38 cellular contexts compared by ENCODE assay signal in genomic region chrX:117871796-117872195, GRCh38.
"Had no signal": no experiment of that assay in that cellular context is flagged by ENCODE, and none has a peak within 500 bp of the region (broad histone marks: within the 10 kb centered on the region; RNA-seq: fewer than 3 reads in every experiment).

No MANE protein-coding gene starts in this region.

- H3K4me1 Mint-ChIP-seq: activated naive CD4-positive, alpha-beta T cell treated with anti-CD3 and anti-CD28 coated beads, Interleukin-2, amount 10 ng/mL, durations not matched to agents 7 days and 5 days; activated naive CD4-positive, alpha-beta T cell treated with anti-CD3 and anti-CD28 coated beads, Interleukin-2, amount 50 U/mL, for 24 hours; activated naive CD8-positive, alpha-beta T cell treated with anti-CD3 and anti-CD28 coated beads for 36 hours; activated naive CD8-positive, alpha-beta T cell treated with anti-CD3 and anti-CD28 coated beads, Interleukin-2, amount 10 ng/mL, durations not matched to agents 7 days and 5 days; activated naive CD8-positive, alpha-beta T cell treated with anti-CD3 and anti-CD28 coated beads, Interleukin-2, amount 50 U/mL, for 24 hours; activated T-helper 17 cell treated with anti-CD3 and anti-CD28 coated beads, Interleukin-2, amount 50 U/mL, for 72 hours; brain; central memory CD8-positive, alpha-beta T cell had no signal

- H3K27ac Mint-ChIP-seq: activated naive CD4-positive, alpha-beta T cell treated with anti-CD3 and anti-CD28 coated beads for 36 hours; activated naive CD4-positive, alpha-beta T cell treated with anti-CD3 and anti-CD28 coated beads, Interleukin-2, amount 10 ng/mL, durations not matched to agents 7 days and 5 days; activated naive CD4-positive, alpha-beta T cell treated with anti-CD3 and anti-CD28 coated beads, Interleukin-2, amount 50 U/mL, for 24 hours; activated naive CD4-positive, alpha-beta T cell treated with anti-CD3 and anti-CD28 coated beads, Interleukin-2, amount 50 U/mL, for 72 hours; activated naive CD8-positive, alpha-beta T cell; activated naive CD8-positive, alpha-beta T cell treated with anti-CD3 and anti-CD28 coated beads for 36 hours; activated naive CD8-positive, alpha-beta T cell treated with anti-CD3 and anti-CD28 coated beads, Interleukin-2, amount 10 ng/mL, durations not matched to agents 7 days and 5 days; activated naive CD8-positive, alpha-beta T cell treated with anti-CD3 and anti-CD28 coated beads, Interleukin-2, amount 50 U/mL, for 24 hours; activated T-cell treated with anti-CD3 and anti-CD28 coated beads, Interleukin-2, amount 50 U/mL, for 24 hours; activated T-cell treated with anti-CD3 and anti-CD28 coated beads, Interleukin-2, amount 50 U/mL, for 72 hours; activated T-helper 1 cell treated with anti-CD3 and anti-CD28 coated beads, Interleukin-12 subunit alpha, Interleukin-12 subunit beta, Interleukin-2, Interleukin-4 antibody, amounts not matched to agents 30 ng/mL and 10 ng/mL and 1 ng/mL, durations not matched to agents 14 hours and 24 hours and 36 hours; activated T-helper 17 cell treated with anti-CD3 and anti-CD28 coated beads, Interleukin-2, amount 50 U/mL, for 72 hours; activated T-helper 2 cell treated with anti-CD3 and anti-CD28 coated beads, Interferon-gamma antibody, Interleukin-2, Interleukin-4, amounts not matched to agents 10 μg/mL and 5 μg/mL and 100 μg/mL, durations not matched to agents 14 hours and 24 hours and 36 hours; brain had no signal

- H3K9me3 Mint-ChIP-seq: activated T-helper 17 cell treated with anti-CD3 and anti-CD28 coated beads, Interleukin-2, amount 50 U/mL, for 72 hours had no signal

- H3K36me3 ChIP-seq: adrenal gland, ascending aorta, brain microvascular endothelial cell, breast epithelium, cardiac muscle cell had no signal

- DNase-seq: activated effector memory CD4-positive, alpha-beta T cell treated with anti-CD3 and anti-CD28 coated beads, Interleukin-2, amount 50 U/mL, for 16 hours; activated effector memory CD4-positive, alpha-beta T cell treated with Interleukin-2 at 50 U/mL for 16 hours; activated gamma-delta T cell; activated gamma-delta T cell treated with Interleukin-2 at 50 U/mL for 16 hours; activated naive CD4-positive, alpha-beta T cell; activated naive CD4-positive, alpha-beta T cell treated with anti-CD3 and anti-CD28 coated beads for 36 hours; activated naive CD4-positive, alpha-beta T cell treated with anti-CD3 and anti-CD28 coated beads, Interleukin-2, amount 10 ng/mL, durations not matched to agents 7 days and 5 days; activated naive CD4-positive, alpha-beta T cell treated with Interleukin-2 at 50 U/mL for 16 hours; activated naive CD8-positive, alpha-beta T cell treated with anti-CD3 and anti-CD28 coated beads for 36 hours; activated naive CD8-positive, alpha-beta T cell treated with anti-CD3 and anti-CD28 coated beads, Interleukin-2, amount 10 ng/mL, durations not matched to agents 7 days and 5 days; activated naive CD8-positive, alpha-beta T cell treated with anti-CD3 and anti-CD28 coated beads, Interleukin-2, amount 50 U/mL, for 24 hours; activated T-cell treated with anti-CD3 and anti-CD28 coated beads, Interleukin-2, amount 50 U/mL, for 1 hour; activated T-cell treated with anti-CD3 and anti-CD28 coated beads, Interleukin-2, amount 50 U/mL, for 24 hours; activated T-cell treated with anti-CD3 and anti-CD28 coated beads, Interleukin-2, amount 50 U/mL, for 4 hours; activated T-cell treated with anti-CD3 and anti-CD28 coated beads, Interleukin-2, amount 50 U/mL, for 48 hours; activated T-cell treated with anti-CD3 and anti-CD28 coated beads, Interleukin-2, amount 50 U/mL, for 72 hours; adrenal gland; amniotic stem cell; amygdala; anterior cingulate cortex; aorta; body of pancreas; brain microvascular endothelial cell; caudate nucleus; central memory CD4-positive, alpha-beta T cell; cerebellar nuclear complex had no signal

- H3K36me3 Mint-ChIP-seq: activated naive CD4-positive, alpha-beta T cell treated with anti-CD3 and anti-CD28 coated beads, Interleukin-2, amount 10 ng/mL, durations not matched to agents 7 days and 5 days; activated naive CD4-positive, alpha-beta T cell treated with anti-CD3 and anti-CD28 coated beads, Interleukin-2, amount 50 U/mL, for 24 hours; activated naive CD4-positive, alpha-beta T cell treated with anti-CD3 and anti-CD28 coated beads, Interleukin-2, amount 50 U/mL, for 72 hours; activated naive CD8-positive, alpha-beta T cell; activated naive CD8-positive, alpha-beta T cell treated with anti-CD3 and anti-CD28 coated beads for 36 hours; activated naive CD8-positive, alpha-beta T cell treated with anti-CD3 and anti-CD28 coated beads, Interleukin-2, amount 10 ng/mL, durations not matched to agents 7 days and 5 days; brain had no signal

- H3K27me3 ChIP-seq: adrenal gland, ascending aorta, body of pancreas, brain microvascular endothelial cell, breast epithelium, cardiac muscle cell had no signal

- H3K27ac ChIP-seq: adrenal gland, ascending aorta, body of pancreas, brain microvascular endothelial cell, breast epithelium, cardiac muscle cell had no signal

- H3K27me3 Mint-ChIP-seq: activated naive CD4-positive, alpha-beta T cell treated with anti-CD3 and anti-CD28 coated beads, Interleukin-2, amount 10 ng/mL, durations not matched to agents 7 days and 5 days; activated naive CD4-positive, alpha-beta T cell treated with anti-CD3 and anti-CD28 coated beads, Interleukin-2, amount 50 U/mL, for 24 hours; activated naive CD8-positive, alpha-beta T cell; activated naive CD8-positive, alpha-beta T cell treated with anti-CD3 and anti-CD28 coated beads, Interleukin-2, amount 10 ng/mL, durations not matched to agents 7 days and 5 days; activated naive CD8-positive, alpha-beta T cell treated with anti-CD3 and anti-CD28 coated beads, Interleukin-2, amount 50 U/mL, for 24 hours; activated T-cell treated with anti-CD3 and anti-CD28 coated beads, Interleukin-2, amount 50 U/mL, for 24 hours; activated T-helper 17 cell treated with anti-CD3 and anti-CD28 coated beads, Interleukin-2, amount 50 U/mL, for 72 hours; brain; central memory CD8-positive, alpha-beta T cell had no signal

- H3K4me3 ChIP-seq: adrenal gland, ascending aorta, body of pancreas, breast epithelium, cardiac muscle cell had no signal

- ATAC-seq: activated naive CD4-positive, alpha-beta T cell treated with anti-CD3 and anti-CD28 coated beads, Interleukin-2, amount 50 U/mL, for 72 hours; activated naive CD8-positive, alpha-beta T cell treated with anti-CD3 and anti-CD28 coated beads, Interleukin-2, amount 50 U/mL, for 24 hours; activated T-cell treated with anti-CD3 and anti-CD28 coated beads, Interleukin-2, amount 50 U/mL, for 4 hours; activated T-cell treated with anti-CD3 and anti-CD28 coated beads, Interleukin-2, amount 50 U/mL, for 72 hours; activated T-helper 17 cell treated with anti-CD3 and anti-CD28 coated beads, Interleukin-2, amount 50 U/mL, for 72 hours; body of pancreas had no signal

- H3K4me3 Mint-ChIP-seq: activated naive CD4-positive, alpha-beta T cell treated with anti-CD3 and anti-CD28 coated beads for 36 hours; activated naive CD4-positive, alpha-beta T cell treated with anti-CD3 and anti-CD28 coated beads, Interleukin-2, amount 10 ng/mL, durations not matched to agents 7 days and 5 days; activated naive CD4-positive, alpha-beta T cell treated with anti-CD3 and anti-CD28 coated beads, Interleukin-2, amount 50 U/mL, for 24 hours; activated naive CD8-positive, alpha-beta T cell; activated naive CD8-positive, alpha-beta T cell treated with anti-CD3 and anti-CD28 coated beads for 36 hours; activated naive CD8-positive, alpha-beta T cell treated with anti-CD3 and anti-CD28 coated beads, Interleukin-2, amount 10 ng/mL, durations not matched to agents 7 days and 5 days; activated naive CD8-positive, alpha-beta T cell treated with anti-CD3 and anti-CD28 coated beads, Interleukin-2, amount 50 U/mL, for 24 hours; activated T-cell treated with anti-CD3 and anti-CD28 coated beads, Interleukin-2, amount 50 U/mL, for 24 hours; activated T-cell treated with anti-CD3 and anti-CD28 coated beads, Interleukin-2, amount 50 U/mL, for 4 hours; activated T-cell treated with anti-CD3 and anti-CD28 coated beads, Interleukin-2, amount 50 U/mL, for 72 hours; activated T-helper 1 cell treated with anti-CD3 and anti-CD28 coated beads, Interleukin-12 subunit alpha, Interleukin-12 subunit beta, Interleukin-2, Interleukin-4 antibody, amounts not matched to agents 30 ng/mL and 10 ng/mL and 1 ng/mL, durations not matched to agents 14 hours and 24 hours and 36 hours; activated T-helper 17 cell treated with anti-CD3 and anti-CD28 coated beads, Interleukin-2, amount 50 U/mL, for 72 hours; brain; central memory CD8-positive, alpha-beta T cell had no signal

- H3K4me1 ChIP-seq: adrenal gland, ascending aorta, body of pancreas, breast epithelium had no signal

- H3K9me3 ChIP-seq: adrenal gland, ascending aorta, body of pancreas had no signal

- FAIRE-seq: bronchial epithelial cell had no signal
